8 cellular contexts compared by ENCODE assay signal in the genomic region with DNA sequence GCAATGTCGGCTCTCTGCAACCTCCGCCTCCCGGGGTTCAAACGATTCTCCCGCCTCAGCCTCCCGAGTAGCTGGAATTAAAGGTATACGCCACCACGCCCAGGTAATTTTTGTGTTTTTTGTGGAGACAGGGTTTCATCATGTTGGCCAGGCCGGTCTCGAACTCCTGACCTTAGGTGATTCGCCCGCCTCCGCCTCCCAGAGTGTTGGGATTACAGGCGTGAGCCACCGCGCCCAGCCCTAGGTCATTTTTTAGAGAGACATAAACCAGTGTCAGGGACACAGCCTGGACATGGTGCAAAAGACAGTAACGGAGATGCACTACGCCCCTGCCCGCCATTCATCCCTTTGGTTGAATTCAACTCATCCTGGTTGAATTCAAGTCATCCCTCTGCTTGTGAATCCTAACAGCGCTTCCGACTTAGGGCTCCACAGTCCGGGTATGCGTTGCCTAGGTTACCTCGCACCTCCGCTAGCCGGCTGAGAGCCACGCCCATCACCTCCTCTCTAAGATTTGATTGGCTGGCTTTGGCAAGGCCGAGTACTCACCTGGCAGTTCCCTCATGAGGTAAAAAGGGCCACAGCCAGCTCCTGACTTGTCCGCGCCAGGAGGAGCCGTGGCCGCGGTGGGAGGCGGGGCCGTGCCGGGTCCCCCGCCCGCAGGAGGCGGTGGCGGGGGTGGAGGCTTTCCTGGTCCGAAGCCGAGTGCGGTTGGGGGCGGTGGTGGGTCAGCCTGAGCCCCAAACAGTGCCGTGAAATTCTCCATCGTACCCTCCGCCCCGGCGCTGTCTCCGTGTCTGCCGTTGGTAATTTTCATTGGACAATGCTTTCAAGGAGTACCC. TPM values are rescaled to one million over a fixed set of nuclear protein-coding genes. Genes with fewer than 3 reads are reported as not detected.
DNase-seq lines count a peak whose midpoint lies in the region; ATAC-seq and TF ChIP-seq lines count a peak whose summit lies in the region.

A gene with protein sequence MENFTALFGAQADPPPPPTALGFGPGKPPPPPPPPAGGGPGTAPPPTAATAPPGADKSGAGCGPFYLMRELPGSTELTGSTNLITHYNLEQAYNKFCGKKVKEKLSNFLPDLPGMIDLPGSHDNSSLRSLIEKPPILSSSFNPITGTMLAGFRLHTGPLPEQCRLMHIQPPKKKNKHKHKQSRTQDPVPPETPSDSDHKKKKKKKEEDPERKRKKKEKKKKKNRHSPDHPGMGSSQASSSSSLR (minus strand): TSS at position 802 of the 842 bp plus-strand sequence. CDS start 36 bp downstream, at position 766.

- H3K27me3 ChIP-seq in PC-3 (ENCODE audit: low read length) (no peaks in the 10 kb centered on the region), esophagus (ENCODE audit: control insufficient read depth in 1 of 2, insufficient read depth in 2 of 2, low read length in 2 of 2) (no peaks in the 10 kb centered on the region)
- no peaks in the 10 kb centered on the region for H3K27me3 ChIP-seq in naive thymus-derived CD4-positive, alpha-beta T cell (ENCODE audit: control insufficient read depth in 2 of 2, insufficient read depth in 2 of 2, low read length in 2 of 2)

- H3K9ac ChIP-seq in PC-3 (ENCODE audit: low read length), result peak within 1 kb of the TSS; percentile 96

- H3K36me3 Mint-ChIP-seq in Calu3 (ENCODE audit: insufficient read depth, unreplicated experiment), result peaks cover 52% of the 10 kb centered on the region
- H3K36me3 Mint-ChIP-seq in naive thymus-derived CD4-positive, alpha-beta T cell, result peaks cover 0 to 5% (median 0%) of the 10 kb centered on the region in 5 donors
- peaks cover 24% of the 10 kb centered on the region for H3K36me3 Mint-ChIP-seq in stimulated activated memory B cell treated with anti-CD40 and anti-IgM and Interleukin-4, amounts not matched to agents 10 μg/mL and 1 μg/mL and 100 μg/mL, for 72 hours

- H3K9me3 ChIP-seq in PC-3 (ENCODE audit: low read length) (no peaks in the 10 kb centered on the region), esophagus (ENCODE audit: control insufficient read depth in 2 of 2, insufficient read depth in 1 of 2, low read depth in 1 of 2, low read length in 1 of 2) (no peaks in the 10 kb centered on the region)
- H3K9me3 ChIP-seq in naive thymus-derived CD4-positive, alpha-beta T cell (ENCODE audit: control insufficient read depth in 2 of 3, low read length in 3 of 3), result no peaks in the 10 kb centered on the region

- CTCF ChIA-PET in Calu3 (lab: Charles Lee), result interaction anchor here (0.6 to 1.4 kb wide), 6 partner anchors 29 to 217 kb away, joined by 3 to 6 read pairs (median 4); a partner anchor contains a TSS
- CTCF ChIA-PET in PC-3 (lab: Charles Lee), result interaction anchor here (0.5 to 1.0 kb wide), 3 partner anchors 41 to 89 kb away, joined by 4 to 5 read pairs (median 5); no protein-coding TSS in a partner anchor
- CTCF ChIA-PET in naive thymus-derived CD4-positive, alpha-beta T cell (lab: Charles Lee), result interaction anchor here (0.7 to 1.0 kb wide), 2 partner anchors 68 to 843 kb away, joined by 3 to 5 read pairs; no protein-coding TSS in a partner anchor

- H3K79me2 ChIP-seq in PC-3 (ENCODE audit: low read length), result peaks cover 68% of the 10 kb centered on the region

- H3K4me3 Mint-ChIP-seq in Calu3 (ENCODE audit: low read depth, unreplicated experiment), result peak within 1 kb of the TSS; percentile 88
- peak within 1 kb of the TSS; percentile 86 to 99 (median 98) for H3K4me3 Mint-ChIP-seq in naive thymus-derived CD4-positive, alpha-beta T cell
- peak within 1 kb of the TSS; percentile 94 for H3K4me3 Mint-ChIP-seq in stimulated activated memory B cell treated with anti-CD40 and anti-IgM and Interleukin-4, amounts not matched to agents 10 μg/mL and 1 μg/mL and 100 μg/mL, for 72 hours

- TF ChIP-seq CTCF in Calu3 (IDR thresholded peaks at IDR 0.05; ENCODE audit: unreplicated experiment), result no peak
- no peak for TF ChIP-seq CTCF in PC-3 (conservative IDR thresholded peaks at IDR 0.05; ENCODE audit: low read depth, low read length)

- DNase-seq in Calu3 (peak; percentile 91), HuH-7 (ENCODE audit: low spot score) (peak; percentile 100), PC-3 (peak; percentile 98), activated T-cell treated with anti-CD3 and anti-CD28 coated beads for 48 hours (ENCODE audit: low read depth) (peak; percentile 63)
- peak; percentile 57 to 86 (median 73) for DNase-seq in naive thymus-derived CD4-positive, alpha-beta T cell

- H3K4me3 ChIP-seq in PC-3 (ENCODE audit: low read length), result peak within 1 kb of the TSS; percentile 99
- H3K4me3 ChIP-seq in esophagus (ENCODE audit: low read depth in 1 of 2, low read length in 2 of 2), result peak within 1 kb of the TSS; percentile 100
- H3K4me3 ChIP-seq in naive thymus-derived CD4-positive, alpha-beta T cell (ENCODE audit: low read length), result peak within 1 kb of the TSS; percentile 98

- H3K4me2 ChIP-seq in PC-3 (ENCODE audit: low read length), result peak within 1 kb of the TSS; percentile 98

- ATAC-seq in GM21515 (IDR thresholded peaks at IDR 0.05; ENCODE audit: unreplicated experiment), result peak; percentile 51
- peak; percentile 72 for ATAC-seq in PC-3
- ATAC-seq in naive thymus-derived CD4-positive, alpha-beta T cell, result peak; percentile 52
- ATAC-seq in stimulated activated memory B cell treated with anti-CD40 and anti-IgM and Interleukin-4, amounts not matched to agents 10 μg/mL and 1 μg/mL and 100 μg/mL, for 72 hours, result peak; percentile 72

- H3K9me3 Mint-ChIP-seq in Calu3 (ENCODE audit: low read depth, unreplicated experiment), result no peaks in the 10 kb centered on the region
- H3K9me3 Mint-ChIP-seq in naive thymus-derived CD4-positive, alpha-beta T cell, result peaks cover 0 to 2% (median 0%) of the 10 kb centered on the region in 11 donors
- no peaks in the 10 kb centered on the region for H3K9me3 Mint-ChIP-seq in stimulated activated memory B cell treated with anti-CD40 and anti-IgM and Interleukin-4, amounts not matched to agents 10 μg/mL and 1 μg/mL and 100 μg/mL, for 72 hours

- H4K20me1 ChIP-seq in PC-3 (ENCODE audit: low read length), result peaks cover 13% of the 10 kb centered on the region

- peak within 1 kb of the TSS; percentile 77 for H2AFZ ChIP-seq in PC-3 (ENCODE audit: low read length)

- TSS peak; percentile 67 for BruUV-seq in Calu3 (replicated peaks; lab: Mats Ljungman, UMichigan)
- TSS peak; percentile 63 for BruUV-seq in PC-3 (replicated peaks; lab: Mats Ljungman, UMichigan)

- H3K27ac ChIP-seq in PC-3 (ENCODE audit: low read length), result peak within 1 kb of the TSS; percentile 75
- H3K27ac ChIP-seq in esophagus (ENCODE audit: low read depth in 2 of 2, low read length in 1 of 2), result peak within 1 kb of the TSS; percentile 97 to 99
- peak within 1 kb of the TSS; percentile 95 for H3K27ac ChIP-seq in naive thymus-derived CD4-positive, alpha-beta T cell (ENCODE audit: low read depth, low read length)

- H3K4me1 ChIP-seq in PC-3 (ENCODE audit: insufficient read depth, low read length), result peaks cover 24% of the 10 kb centered on the region
- peaks cover 0 to 6% of the 10 kb centered on the region in 2 donors for H3K4me1 ChIP-seq in esophagus (ENCODE audit: control insufficient read depth in 2 of 2, insufficient read depth in 2 of 2, low read length in 1 of 2)
- peaks cover 25 to 33% of the 10 kb centered on the region in 2 donors for H3K4me1 ChIP-seq in naive thymus-derived CD4-positive, alpha-beta T cell (ENCODE audit: control insufficient read depth in 2 of 2, insufficient read depth in 2 of 2, low read length in 2 of 2)

- WGBS in esophagus, 2 donors, result 5 to 6% methylated on average over 50 to 51 of the region's 51 CpGs

- intact Hi-C loops in Calu3 (cut with micrococcal nuclease; ENCODE audit: unreplicated experiment) (loop anchor here (5.0 kb wide), 1 partner anchor 44 kb away; a partner anchor contains a TSS), PC-3 (cut with micrococcal nuclease) (loop anchor here (1.0 kb wide), 7 partner anchors 30 to 867 kb away; a partner anchor contains a TSS)
- intact Hi-C loops in naive thymus-derived CD4-positive, alpha-beta T cell (cut with micrococcal nuclease), result loop anchor here (1.0 to 5.0 kb wide), 19 partner anchors 30 to 1956 kb away; a partner anchor contains a TSS

- H3F3A ChIP-seq in PC-3 (ENCODE audit: low read length, unreplicated experiment), result no peaks in the 10 kb centered on the region

- H3K27me3 Mint-ChIP-seq in Calu3 (ENCODE audit: unreplicated experiment), result no peaks in the 10 kb centered on the region
- H3K27me3 Mint-ChIP-seq in naive thymus-derived CD4-positive, alpha-beta T cell, result no peaks in the 10 kb centered on the region
- no peaks in the 10 kb centered on the region for H3K27me3 Mint-ChIP-seq in stimulated activated memory B cell treated with anti-CD40 and anti-IgM and Interleukin-4, amounts not matched to agents 10 μg/mL and 1 μg/mL and 100 μg/mL, for 72 hours

- peak within 1 kb of the TSS; percentile 88 for H3K27ac Mint-ChIP-seq in Calu3 (ENCODE audit: unreplicated experiment)
- H3K27ac Mint-ChIP-seq in naive thymus-derived CD4-positive, alpha-beta T cell, result peak within 1 kb of the TSS; percentile 87 to 99 (median 95)
- peak within 1 kb of the TSS; percentile 92 for H3K27ac Mint-ChIP-seq in stimulated activated memory B cell treated with anti-CD40 and anti-IgM and Interleukin-4, amounts not matched to agents 10 μg/mL and 1 μg/mL and 100 μg/mL, for 72 hours

- POLR2A ChIA-PET in PC-3 (lab: Charles Lee; ENCODE audit: unreplicated experiment), result interaction anchor here (0.7 to 1.0 kb wide), 5 partner anchors 13 to 683 kb away, joined by 3 to 38 read pairs (median 4); a partner anchor contains a TSS
- POLR2A ChIA-PET in naive thymus-derived CD4-positive, alpha-beta T cell (lab: Charles Lee), result interaction anchor here (0.5 to 2.4 kb wide), 14 partner anchors 10 to 866 kb away, joined by 3 to 24 read pairs (median 4); a partner anchor contains a TSS

- peaks cover 26% of the 10 kb centered on the region for H3K4me1 Mint-ChIP-seq in Calu3 (ENCODE audit: low read depth, unreplicated experiment)
- peaks cover 14 to 61% (median 53%) of the 10 kb centered on the region in 7 donors for H3K4me1 Mint-ChIP-seq in naive thymus-derived CD4-positive, alpha-beta T cell
- H3K4me1 Mint-ChIP-seq in stimulated activated memory B cell treated with anti-CD40 and anti-IgM and Interleukin-4, amounts not matched to agents 10 μg/mL and 1 μg/mL and 100 μg/mL, for 72 hours, result peaks cover 49% of the 10 kb centered on the region

- H3K9me2 ChIP-seq in PC-3 (replicated peaks; ENCODE audit: low read length), result no peaks in the 10 kb centered on the region

- H3K36me3 ChIP-seq in PC-3 (ENCODE audit: low read depth, low read length) (peaks cover 4% of the 10 kb centered on the region; the same call in 1 of the 2 replicates), esophagus (ENCODE audit: control insufficient read depth in 2 of 2, insufficient read depth in 2 of 2, low read length in 1 of 2) (no peaks in the 10 kb centered on the region)
- H3K36me3 ChIP-seq in naive thymus-derived CD4-positive, alpha-beta T cell (ENCODE audit: control insufficient read depth in 2 of 3, insufficient read depth in 3 of 3, low read length in 3 of 3), result peaks cover 0 to 17% (median 0%) of the 10 kb centered on the region in 3 experiments

RNA-seq across cellular contexts. Expression of the gene that starts here (rescaled TPM):
- total RNA-seq in Calu3 (2022) (21.2 and 24.4 TPM in 2 replicates), PC-3 (2014; rRNA removed) (41.8 and 42.3 TPM in 2 replicates)
- polyA plus RNA-seq in esophagus, result 10 to 100 TPM in 1 of 2 donors, 1 to 10 TPM in 1; 6.2 to 11.9 TPM
- 10 to 100 TPM; 10.2 to 15.6 (median 12.4) TPM for total RNA-seq in naive thymus-derived CD4-positive, alpha-beta T cell
- polyA plus RNA-seq in naive thymus-derived CD4-positive, alpha-beta T cell, result 10 to 100 TPM; 12.4 to 13.8 TPM

Comparison
In these comparisons a context has a peak if more than half of its experiments do, and no peak if none do; other contexts are left out.
1. Peak in every context shown above with its lines: DNase-seq, ATAC-seq, H3K4me3 ChIP-seq and H3K27ac ChIP-seq.